In genomic region chr15:73142802-73143762, GRCh38 we compare ENCODE assay signal across 12 cellular contexts.
A peak's percentile ranks its signal among the peaks of the same experiment; 100 is the strongest.
DNase-seq lines count a peak whose midpoint lies in the region; ATAC-seq and TF ChIP-seq lines count a peak whose summit lies in the region.
"Had no signal": no experiment of that assay in that cellular context is flagged by ENCODE, and none has a peak within 500 bp of the region (broad histone marks: within the 10 kb centered on the region; RNA-seq: fewer than 3 reads in every experiment).

No MANE protein-coding gene starts in this region.

- no peak for TF ChIP-seq POLR2A in lower leg skin (IDR thresholded peaks at IDR 0.05)

- intact Hi-C loops in lower leg skin (cut with DNase I; ENCODE audit: low total_unique reads), result no loop called here
- intact Hi-C loops in left ventricle myocardium inferior (cut with micrococcal nuclease), result loop anchor here (10.0 kb wide), 1 partner anchor 62 kb away; no protein-coding TSS in a partner anchor

- H3K36me3 ChIP-seq in CD4-positive, CD25-positive, alpha-beta regulatory T cell (ENCODE audit: control insufficient read depth, insufficient read depth, low read length), result no peaks in the 10 kb centered on the region
- H3K36me3 ChIP-seq in left ventricle myocardium inferior, result peaks cover 4% of the 10 kb centered on the region
- H3K36me3 ChIP-seq: neutrophil had no signal

- no peaks in the 10 kb centered on the region for H3K9me3 ChIP-seq in CD4-positive, CD25-positive, alpha-beta regulatory T cell (ENCODE audit: control insufficient read depth in 2 of 2, low read length in 2 of 2)
- no peaks in the 10 kb centered on the region for H3K9me3 ChIP-seq in left ventricle myocardium inferior (replicated peaks)
- H3K9me3 ChIP-seq: neutrophil had no signal

- no peak overlapping the region for H3K27ac ChIP-seq in CD4-positive, CD25-positive, alpha-beta regulatory T cell (ENCODE audit: insufficient read depth, low read length, poor library complexity, severe bottlenecking)
- H3K27ac ChIP-seq in left ventricle myocardium inferior (replicated peaks), result no peak overlapping the region
- H3K27ac ChIP-seq: neutrophil had no signal

- no peaks in the 10 kb centered on the region for H3K36me3 Mint-ChIP-seq in CD4-positive, CD25-positive, alpha-beta regulatory T cell
- H3K36me3 Mint-ChIP-seq in activated naive CD8-positive, alpha-beta T cell treated with anti-CD3 and anti-CD28 coated beads, Interleukin-2, amount 10 ng/mL, durations not matched to agents 7 days and 5 days, result peaks cover 5% of the 10 kb centered on the region
- H3K36me3 Mint-ChIP-seq: WTC11 had no signal

- TF ChIP-seq CTCF in lower leg skin (IDR thresholded peaks at IDR 0.05) (no peak), left ventricle myocardium inferior (IDR thresholded peaks at IDR 0.05; ENCODE audit: borderline replicate concordance) (no peak)

- H3K4me1 Mint-ChIP-seq in CD4-positive, CD25-positive, alpha-beta regulatory T cell, result peaks cover 0 to 14% (median 4%) of the 10 kb centered on the region in 4 donors
- peaks cover 7% of the 10 kb centered on the region for H3K4me1 Mint-ChIP-seq in activated naive CD8-positive, alpha-beta T cell treated with anti-CD3 and anti-CD28 coated beads, Interleukin-2, amount 10 ng/mL, durations not matched to agents 7 days and 5 days
- H3K4me1 Mint-ChIP-seq: WTC11 had no signal

- peak overlapping the region in 3 of 4 donors; percentile 46 to 66 (median 50) for H3K4me3 Mint-ChIP-seq in CD4-positive, CD25-positive, alpha-beta regulatory T cell
- peak overlapping the region; percentile 72 for H3K4me3 Mint-ChIP-seq in activated naive CD8-positive, alpha-beta T cell treated with anti-CD3 and anti-CD28 coated beads, Interleukin-2, amount 10 ng/mL, durations not matched to agents 7 days and 5 days
- H3K4me3 Mint-ChIP-seq: WTC11 had no signal

- H3K4me3 ChIP-seq in CD4-positive, CD25-positive, alpha-beta regulatory T cell (ENCODE audit: low read depth, low read length), result peak overlapping the region; percentile 45
- H3K4me3 ChIP-seq in lower leg skin (ENCODE audit: low read depth, poor library complexity, severe bottlenecking), result no peak overlapping the region
- H3K4me3 ChIP-seq in left ventricle myocardium inferior, result no peak overlapping the region

- WGBS in lower leg skin, 2 donors, result 90 to 95% methylated on average over 12 of the region's 12 CpGs

- POLR2A ChIA-PET in activated naive CD8-positive, alpha-beta T cell treated with anti-CD3 and anti-CD28 coated beads, Interleukin-2, amount 10 ng/mL, durations not matched to agents 7 days and 5 days (lab: Charles Lee), result no interaction called here

- peak in 1 of 3 donors; percentile 75 for DNase-seq in CD4-positive, CD25-positive, alpha-beta regulatory T cell
- DNase-seq in GM19238 (ENCODE audit: insufficient read length, low spot score) (peak; percentile 23), activated gamma-delta T cell (lab: John Stamatoyannopoulos, UW) (no peak), lower leg skin (ENCODE audit: low spot score in 2 of 2) (no peak), D341Med (ENCODE audit: low spot score) (no peak), left ventricle myocardium inferior (no peak)
- DNase-seq in activated naive CD8-positive, alpha-beta T cell treated with anti-CD3 and anti-CD28 coated beads, Interleukin-2, amount 10 ng/mL, durations not matched to agents 7 days and 5 days, result no peak
- DNase-seq: IMR-90, NCI-H774 had no signal

- no peaks in the 10 kb centered on the region for H3K27me3 ChIP-seq in CD4-positive, CD25-positive, alpha-beta regulatory T cell (ENCODE audit: control insufficient read depth, insufficient read depth, low read length)
- H3K27me3 ChIP-seq in left ventricle myocardium inferior (ENCODE audit: low read depth), result no peaks in the 10 kb centered on the region

- no peaks in the 10 kb centered on the region for H3K9me3 Mint-ChIP-seq in CD4-positive, CD25-positive, alpha-beta regulatory T cell
- peaks cover 5% of the 10 kb centered on the region for H3K9me3 Mint-ChIP-seq in activated naive CD8-positive, alpha-beta T cell treated with anti-CD3 and anti-CD28 coated beads, Interleukin-2, amount 10 ng/mL, durations not matched to agents 7 days and 5 days
- H3K9me3 Mint-ChIP-seq: WTC11 had no signal

- ATAC-seq in CD4-positive, CD25-positive, alpha-beta regulatory T cell (ENCODE audit: low read depth in 2 of 2), result peak in 1 of 2 donors; percentile 39
- ATAC-seq in HG03175 (IDR thresholded peaks at IDR 0.05; ENCODE audit: unreplicated experiment), result peak; percentile 83
- ATAC-seq in activated naive CD8-positive, alpha-beta T cell treated with anti-CD3 and anti-CD28 coated beads, Interleukin-2, amount 10 ng/mL, durations not matched to agents 7 days and 5 days (ENCODE audit: low read depth), result no peak
- ATAC-seq: WTC11 had no signal

- H3K27ac Mint-ChIP-seq in CD4-positive, CD25-positive, alpha-beta regulatory T cell, result peak overlapping the region in 2 of 3 donors; percentile 14 to 67
- H3K27ac Mint-ChIP-seq in activated naive CD8-positive, alpha-beta T cell treated with anti-CD3 and anti-CD28 coated beads, Interleukin-2, amount 10 ng/mL, durations not matched to agents 7 days and 5 days, result peak overlapping the region; percentile 79
- H3K27ac Mint-ChIP-seq: WTC11 had no signal

- H3K27me3 Mint-ChIP-seq in CD4-positive, CD25-positive, alpha-beta regulatory T cell, result peaks cover 8% of the 10 kb centered on the region
- H3K27me3 Mint-ChIP-seq in activated naive CD8-positive, alpha-beta T cell treated with anti-CD3 and anti-CD28 coated beads, Interleukin-2, amount 10 ng/mL, durations not matched to agents 7 days and 5 days, result peaks cover 8% of the 10 kb centered on the region

- H3K4me1 ChIP-seq in CD4-positive, CD25-positive, alpha-beta regulatory T cell (ENCODE audit: control insufficient read depth, insufficient read depth, low read length, poor library complexity, severe bottlenecking), result peaks cover 4% of the 10 kb centered on the region
- H3K4me1 ChIP-seq in left ventricle myocardium inferior, result no peaks in the 10 kb centered on the region
